In genomic region chr17:78111012-78111726, GRCh38 we compare ENCODE assay signal across 1 cellular context.
TF ChIP-seq lines count a peak whose summit lies in the region.

No MANE protein-coding gene starts in this region.

TF ChIP-seq in SK-N-SH treated with all-trans-retinoic acid at 6 μM for 48 hours, 23 proteins besides CTCF, POLR2A, EP300 and RAD21 (continued from another document):
- TF ChIP-seq POU6F1 (CRISPR knock-in tag; IDR thresholded peaks at IDR 0.05; ENCODE audit: borderline replicate concordance, low read depth) = no peak
- TF ChIP-seq ZFP30 (CRISPR knock-in tag; IDR thresholded peaks at IDR 0.05) = no peak
- no peak for TF ChIP-seq CREB5 (CRISPR knock-in tag; IDR thresholded peaks at IDR 0.05; ENCODE audit: low read depth)
- no peak for TF ChIP-seq RARB (CRISPR knock-in tag; IDR thresholded peaks at IDR 0.05)
- no peak for TF ChIP-seq BACH2 (CRISPR knock-in tag; IDR thresholded peaks at IDR 0.05; ENCODE audit: borderline replicate concordance)
- TF ChIP-seq ISL1 (CRISPR knock-in tag; IDR thresholded peaks at IDR 0.05) = no peak
- no peak for TF ChIP-seq PPARA (CRISPR knock-in tag; IDR thresholded peaks at IDR 0.05; ENCODE audit: borderline replicate concordance)
- TF ChIP-seq GLIS3 (CRISPR knock-in tag; IDR thresholded peaks at IDR 0.05) = no peak
- TF ChIP-seq ZNF565 (CRISPR knock-in tag; conservative IDR thresholded peaks at IDR 0.05; ENCODE audit: low read depth) = no peak
- TF ChIP-seq ESRRG (CRISPR knock-in tag; IDR thresholded peaks at IDR 0.05) = no peak
- no peak for TF ChIP-seq SNAI2 (CRISPR knock-in tag; IDR thresholded peaks at IDR 0.05)
